Comparison of ENCODE assay signal across 25 cellular contexts in genomic region chr2:203687161-203687560, GRCh38. TPM values are rescaled to one million over a fixed set of nuclear protein-coding genes. Genes with fewer than 3 reads are reported as not detected.
DNase-seq lines count a peak whose midpoint lies in the region; ATAC-seq, FAIRE-seq and TF ChIP-seq lines count a peak whose summit lies in the region.
"Had no signal": no experiment of that assay in that cellular context is flagged by ENCODE, and none has a peak within 500 bp of the region (broad histone marks: within the 10 kb centered on the region; RNA-seq: fewer than 3 reads in every experiment).

No MANE protein-coding gene starts in this region.

- peaks cover 32% of the 10 kb centered on the region for H3K4me1 Mint-ChIP-seq in CD4-positive, alpha-beta T cell (ENCODE audit: low read depth)

- H3K27me3 ChIP-seq in heart left ventricle (no peaks in the 10 kb centered on the region), bronchial epithelial cell (ENCODE audit: control insufficient read depth, insufficient read depth, low read length) (no peaks in the 10 kb centered on the region), spleen (replicated peaks in 1 of 7) (peaks cover 0 to 11% (median 0%) of the 10 kb centered on the region in 7 donors)
- H3K27me3 ChIP-seq in CD4-positive, alpha-beta T cell (ENCODE audit: control insufficient read depth, insufficient read depth, low read length): no peaks in the 10 kb centered on the region
- H3K27me3 ChIP-seq: body of pancreas, pancreas had no signal

- CTCF ChIA-PET in CD4-positive, alpha-beta T cell (lab: Charles Lee): no interaction called here

- ATAC-seq in heart left ventricle: no peak
- ATAC-seq in CD4-positive, alpha-beta T cell (ENCODE audit: poor library complexity): no peak
- ATAC-seq: activated CD8-positive, alpha-beta T cell treated with anti-CD3 and anti-CD28 coated beads for 36 hours; activated T-cell treated with anti-CD3 and anti-CD28 coated beads, Interleukin-2, amount 50 U/mL, for 4 hours; body of pancreas; pancreas; PC-3 had no signal

- TF ChIP-seq CTCF in heart left ventricle (IDR thresholded peaks at IDR 0.05): no peak
- TF ChIP-seq CTCF in bronchial epithelial cell (IDR thresholded peaks at IDR 0.05; ENCODE audit: insufficient read depth, low read length, severe bottlenecking): no peak
- no peak for TF ChIP-seq CTCF in spleen (IDR thresholded peaks at IDR 0.05 in 8 of 11, conservative IDR thresholded peaks at IDR 0.05 in 3 of 11)
- no peak for TF ChIP-seq CTCF in CD4-positive, alpha-beta T cell (IDR thresholded peaks at IDR 0.05)

- peak overlapping the region in 9 of 12 donors; percentile 8 to 90 (median 74) for H3K27ac ChIP-seq in heart left ventricle
- peak overlapping the region in 5 of 8 donors; percentile 24 to 77 (median 75) for H3K27ac ChIP-seq in spleen
- H3K27ac ChIP-seq in CD4-positive, alpha-beta T cell (ENCODE audit: low read depth, low read length): no peak overlapping the region
- H3K27ac ChIP-seq: body of pancreas, pancreas, SK-N-MC had no signal

- H3K4me1 ChIP-seq in heart left ventricle (peaks cover 10 to 99% (median 82%) of the 10 kb centered on the region in 12 donors), spleen (peaks cover 30 to 86% (median 55%) of the 10 kb centered on the region in 6 donors)
- H3K4me1 ChIP-seq: body of pancreas had no signal

- H3K4me3 ChIP-seq in heart left ventricle (no peak overlapping the region), bronchial epithelial cell (ENCODE audit: low read depth, low read length) (no peak overlapping the region), spleen (no peak overlapping the region)
- H3K4me3 ChIP-seq: body of pancreas, pancreas, SK-N-MC had no signal

- intact Hi-C loops in heart left ventricle (cut with DNase I) (loop anchor here in 5 of 10 donors (5.0 to 10.0 kb wide), 4 partner anchors 95 to 155 kb away; partner anchors contain the start of gene RAPH1 (in 3 of the 5)), cardiac septum (cut with DNase I) (loop anchor here (5.0 to 10.0 kb wide), 3 partner anchors 98 to 218 kb away; no protein-coding TSS in a partner anchor), spleen (cut with DNase I; ENCODE audit: low total_unique reads) (loop anchor here (10.0 kb wide), 1 partner anchor 128 kb away; no protein-coding TSS in a partner anchor)
- intact Hi-C loops in CD4-positive, alpha-beta T cell (cut with DNase I, micrococcal nuclease): no loop called here

- H3K27me3 Mint-ChIP-seq in CD4-positive, alpha-beta T cell: no peaks in the 10 kb centered on the region
- H3K27me3 Mint-ChIP-seq: activated CD8-positive, alpha-beta T cell treated with anti-CD3 and anti-CD28 coated beads for 36 hours had no signal

- no peak for FAIRE-seq in bronchial epithelial cell (lab: Jason Lieb, UNC)
- FAIRE-seq: H1, pancreas, urothelium cell line had no signal

- no peaks in the 10 kb centered on the region for H3K36me3 ChIP-seq in heart left ventricle
- no peaks in the 10 kb centered on the region for H3K36me3 ChIP-seq in bronchial epithelial cell (ENCODE audit: control insufficient read depth, insufficient read depth, low read length)
- H3K36me3 ChIP-seq in spleen: no peaks in the 10 kb centered on the region
- H3K36me3 ChIP-seq: pancreas had no signal

- no peak for TF ChIP-seq POLR2A in heart left ventricle (IDR thresholded peaks at IDR 0.05)
- no peak for TF ChIP-seq POLR2A in spleen (IDR thresholded peaks at IDR 0.05)

- no peak overlapping the region for H3K4me3 Mint-ChIP-seq in CD4-positive, alpha-beta T cell
- H3K4me3 Mint-ChIP-seq: activated B cell treated with CpG ODN at 0.5 μM for 24 hours; activated CD8-positive, alpha-beta T cell treated with anti-CD3 and anti-CD28 coated beads for 36 hours; activated naive CD4-positive, alpha-beta T cell treated with anti-CD3 and anti-CD28 coated beads for 36 hours; activated T-cell treated with anti-CD3 and anti-CD28 coated beads, Interleukin-2, amount 50 U/mL, for 4 hours; immature natural killer cell had no signal

- WGBS in heart left ventricle, 4 donors: 95 to 99% (median 97%) methylated on average over 2 of the region's 2 CpGs
- 68 to 99% (median 97%) methylated on average over 2 of the region's 2 CpGs for WGBS in spleen, 5 donors

- no peak for DNase-seq in heart left ventricle
- no peak for DNase-seq in cardiac septum (ENCODE audit: low spot score)
- DNase-seq in bronchial epithelial cell (ENCODE audit: low read depth): peak; percentile 98
- DNase-seq in kidney glomerular epithelial cell (lab: John Stamatoyannopoulos, UW): peak; percentile 20
- DNase-seq in spleen: no peak
- no peak for DNase-seq in CD4-positive, alpha-beta T cell
- no peak for DNase-seq in NCI-H1930 (lab: John Stamatoyannopoulos, UW)
- no peak for DNase-seq in SIG-M5 (lab: John Stamatoyannopoulos, UW)
- DNase-seq: activated B cell treated with CpG ODN at 0.5 μM for 24 hours; activated CD8-positive, alpha-beta T cell treated with anti-CD3 and anti-CD28 coated beads for 36 hours; activated naive CD4-positive, alpha-beta T cell treated with anti-CD3 and anti-CD28 coated beads for 36 hours; activated T-cell treated with anti-CD3 and anti-CD28 coated beads, Interleukin-2, amount 50 U/mL, for 4 hours; body of pancreas; immature natural killer cell; naive B cell; NCI-H1417; NCI-H82; pancreas; PC-3 had no signal

- H3K27ac Mint-ChIP-seq in CD4-positive, alpha-beta T cell: no peak overlapping the region
- H3K27ac Mint-ChIP-seq: activated B cell treated with CpG ODN at 0.5 μM for 24 hours; activated CD8-positive, alpha-beta T cell treated with anti-CD3 and anti-CD28 coated beads for 36 hours; activated naive CD4-positive, alpha-beta T cell treated with anti-CD3 and anti-CD28 coated beads for 36 hours; immature natural killer cell; naive B cell had no signal

- POLR2A ChIA-PET in CD4-positive, alpha-beta T cell (lab: Charles Lee): no interaction called here

- H3K36me3 Mint-ChIP-seq in CD4-positive, alpha-beta T cell (ENCODE audit: low read depth): no peaks in the 10 kb centered on the region

- H3K9me3 ChIP-seq in heart left ventricle: no peaks in the 10 kb centered on the region
- no peaks in the 10 kb centered on the region for H3K9me3 ChIP-seq in spleen
- H3K9me3 ChIP-seq in CD4-positive, alpha-beta T cell (ENCODE audit: control insufficient read depth, low read length): no peaks in the 10 kb centered on the region
- H3K9me3 ChIP-seq: body of pancreas, pancreas had no signal

- H3K9me3 Mint-ChIP-seq in CD4-positive, alpha-beta T cell: no peaks in the 10 kb centered on the region
- H3K9me3 Mint-ChIP-seq: activated CD8-positive, alpha-beta T cell treated with anti-CD3 and anti-CD28 coated beads for 36 hours; activated naive CD4-positive, alpha-beta T cell treated with anti-CD3 and anti-CD28 coated beads for 36 hours; activated T-cell treated with anti-CD3 and anti-CD28 coated beads, Interleukin-2, amount 50 U/mL, for 4 hours; immature natural killer cell; naive B cell had no signal

RNA-seq across cellular contexts. Expression of gene CD28, which starts 19.3 kb away (rescaled TPM):
- total RNA-seq in heart left ventricle (10 to 100 TPM in 1 of 9 donors, 1 to 10 TPM in 3, under 1 TPM in 5; 0.16 to 11.2 (median 0.83) TPM), cardiac septum (1.3 TPM), bronchial epithelial cell (not detected in 2 replicates), spleen (10 to 100 TPM in 6 of 7 donors, 1 to 10 TPM in 1; 8.5 to 22.4 (median 17.5) TPM)
- polyA plus RNA-seq in heart left ventricle (under 1 TPM; 0.08 to 0.21 TPM), spleen (1 to 10 TPM; 1.3 to 2.9 (median 2.3) TPM)
- total RNA-seq in CD4-positive, alpha-beta T cell: 100 to 1,000 TPM; 128 to 130 TPM
- total RNA-seq: A172, activated B cell treated with CpG ODN at 0.5 μM for 24 hours, G401, H1, PC-3 had no signal
- polyA plus RNA-seq: BJ, H1 had no signal

Comparison
In these comparisons a context has a peak if more than half of its experiments do, and no peak if none do; other contexts are left out.
1. DNase-seq: peak in bronchial epithelial cell (single experiment) and kidney glomerular epithelial cell (single experiment); none in heart left ventricle (0 of 5), cardiac septum (single experiment), spleen (single experiment), CD4-positive, alpha-beta T cell (0 of 10), NCI-H1930 (0 of 2) and SIG-M5 (single experiment).
2. RNA of gene CD28, which starts 19.3 kb away (total RNA-seq): 128 to 130 TPM in CD4-positive, alpha-beta T cell; 8.5 to 22.4 TPM in spleen, 1.3 TPM in cardiac septum (single experiment), 0.16 to 11.2 TPM in heart left ventricle and not detected in bronchial epithelial cell; every median in the first group is over 4 times any median in the second.
3. intact Hi-C loops: an anchor here in cardiac septum (5.0 to 10.0 kb wide) and spleen (10.0 kb wide); none called in CD4-positive, alpha-beta T cell.